Comparison of ENCODE assay signal across 1 cellular context in the genomic region with DNA sequence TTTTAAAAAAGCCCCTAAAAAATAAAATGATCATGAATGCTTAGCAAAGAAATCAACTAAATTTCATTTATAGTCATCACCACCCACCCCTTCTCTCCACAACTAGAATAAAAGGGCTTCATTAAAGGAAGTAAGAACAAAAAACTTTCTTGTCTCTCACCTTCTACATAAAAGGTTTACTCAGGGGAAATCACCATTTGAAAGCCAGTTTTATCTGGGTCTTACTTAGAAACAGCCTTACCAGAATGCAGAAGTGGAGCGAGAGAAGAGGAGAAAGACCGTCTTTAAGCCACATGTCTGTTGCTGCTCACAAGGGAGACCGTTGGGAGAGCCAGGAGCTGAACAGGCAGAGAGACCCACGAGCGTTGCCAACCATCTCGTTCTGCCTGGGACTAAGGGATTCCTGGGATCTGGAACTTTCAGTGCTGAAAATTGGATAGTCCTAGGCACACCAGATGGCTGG.
TF ChIP-seq lines count a peak whose summit lies in the region.

No MANE protein-coding gene starts in this region.

TF ChIP-seq in GM12878, 131 proteins besides CTCF, POLR2A, EP300 and RAD21 (continued from another document and continues in another):
- TF ChIP-seq, protein P1, sequence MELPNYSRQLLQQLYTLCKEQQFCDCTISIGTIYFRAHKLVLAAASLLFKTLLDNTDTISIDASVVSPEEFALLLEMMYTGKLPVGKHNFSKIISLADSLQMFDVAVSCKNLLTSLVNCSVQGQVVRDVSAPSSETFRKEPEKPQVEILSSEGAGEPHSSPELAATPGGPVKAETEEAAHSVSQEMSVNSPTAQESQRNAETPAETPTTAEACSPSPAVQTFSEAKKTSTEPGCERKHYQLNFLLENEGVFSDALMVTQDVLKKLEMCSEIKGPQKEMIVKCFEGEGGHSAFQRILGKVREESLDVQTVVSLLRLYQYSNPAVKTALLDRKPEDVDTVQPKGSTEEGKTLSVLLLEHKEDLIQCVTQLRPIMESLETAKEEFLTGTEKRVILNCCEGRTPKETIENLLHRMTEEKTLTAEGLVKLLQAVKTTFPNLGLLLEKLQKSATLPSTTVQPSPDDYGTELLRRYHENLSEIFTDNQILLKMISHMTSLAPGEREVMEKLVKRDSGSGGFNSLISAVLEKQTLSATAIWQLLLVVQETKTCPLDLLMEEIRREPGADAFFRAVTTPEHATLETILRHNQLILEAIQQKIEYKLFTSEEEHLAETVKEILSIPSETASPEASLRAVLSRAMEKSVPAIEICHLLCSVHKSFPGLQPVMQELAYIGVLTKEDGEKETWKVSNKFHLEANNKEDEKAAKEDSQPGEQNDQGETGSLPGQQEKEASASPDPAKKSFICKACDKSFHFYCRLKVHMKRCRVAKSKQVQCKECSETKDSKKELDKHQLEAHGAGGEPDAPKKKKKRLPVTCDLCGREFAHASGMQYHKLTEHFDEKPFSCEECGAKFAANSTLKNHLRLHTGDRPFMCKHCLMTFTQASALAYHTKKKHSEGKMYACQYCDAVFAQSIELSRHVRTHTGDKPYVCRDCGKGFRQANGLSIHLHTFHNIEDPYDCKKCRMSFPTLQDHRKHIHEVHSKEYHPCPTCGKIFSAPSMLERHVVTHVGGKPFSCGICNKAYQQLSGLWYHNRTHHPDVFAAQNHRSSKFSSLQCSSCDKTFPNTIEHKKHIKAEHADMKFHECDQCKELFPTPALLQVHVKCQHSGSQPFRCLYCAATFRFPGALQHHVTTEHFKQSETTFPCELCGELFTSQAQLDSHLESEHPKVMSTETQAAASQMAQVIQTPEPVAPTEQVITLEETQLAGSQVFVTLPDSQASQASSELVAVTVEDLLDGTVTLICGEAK (IDR thresholded peaks at IDR 0.05; ENCODE audit: borderline replicate concordance), result peak; percentile 72; the same call in 1 of the 2 replicates
- TF ChIP-seq, protein P2, sequence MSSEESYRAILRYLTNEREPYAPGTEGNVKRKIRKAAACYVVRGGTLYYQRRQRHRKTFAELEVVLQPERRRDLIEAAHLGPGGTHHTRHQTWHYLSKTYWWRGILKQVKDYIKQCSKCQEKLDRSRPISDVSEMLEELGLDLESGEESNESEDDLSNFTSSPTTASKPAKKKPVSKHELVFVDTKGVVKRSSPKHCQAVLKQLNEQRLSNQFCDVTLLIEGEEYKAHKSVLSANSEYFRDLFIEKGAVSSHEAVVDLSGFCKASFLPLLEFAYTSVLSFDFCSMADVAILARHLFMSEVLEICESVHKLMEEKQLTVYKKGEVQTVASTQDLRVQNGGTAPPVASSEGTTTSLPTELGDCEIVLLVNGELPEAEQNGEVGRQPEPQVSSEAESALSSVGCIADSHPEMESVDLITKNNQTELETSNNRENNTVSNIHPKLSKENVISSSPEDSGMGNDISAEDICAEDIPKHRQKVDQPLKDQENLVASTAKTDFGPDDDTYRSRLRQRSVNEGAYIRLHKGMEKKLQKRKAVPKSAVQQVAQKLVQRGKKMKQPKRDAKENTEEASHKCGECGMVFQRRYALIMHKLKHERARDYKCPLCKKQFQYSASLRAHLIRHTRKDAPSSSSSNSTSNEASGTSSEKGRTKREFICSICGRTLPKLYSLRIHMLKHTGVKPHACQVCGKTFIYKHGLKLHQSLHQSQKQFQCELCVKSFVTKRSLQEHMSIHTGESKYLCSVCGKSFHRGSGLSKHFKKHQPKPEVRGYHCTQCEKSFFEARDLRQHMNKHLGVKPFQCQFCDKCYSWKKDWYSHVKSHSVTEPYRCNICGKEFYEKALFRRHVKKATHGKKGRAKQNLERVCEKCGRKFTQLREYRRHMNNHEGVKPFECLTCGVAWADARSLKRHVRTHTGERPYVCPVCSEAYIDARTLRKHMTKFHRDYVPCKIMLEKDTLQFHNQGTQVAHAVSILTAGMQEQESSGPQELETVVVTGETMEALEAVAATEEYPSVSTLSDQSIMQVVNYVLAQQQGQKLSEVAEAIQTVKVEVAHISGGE (CRISPR knock-in tag; IDR thresholded peaks at IDR 0.05), result no peak
- TF ChIP-seq MEF2A (IDR thresholded peaks at IDR 0.05; ENCODE audit: insufficient read depth, low read depth, low read length), result 0 out of 2 replicates have a peak, but pooled peaks have one; percentile 40
- TF ChIP-seq HDAC2 (IDR thresholded peaks at IDR 0.05), result no peak
- TF ChIP-seq, protein P3, sequence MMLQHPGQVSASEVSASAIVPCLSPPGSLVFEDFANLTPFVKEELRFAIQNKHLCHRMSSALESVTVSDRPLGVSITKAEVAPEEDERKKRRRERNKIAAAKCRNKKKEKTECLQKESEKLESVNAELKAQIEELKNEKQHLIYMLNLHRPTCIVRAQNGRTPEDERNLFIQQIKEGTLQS (IDR thresholded peaks at IDR 0.05; ENCODE audit: borderline replicate concordance, extremely low read depth, low read depth, low read length), result no peak
- TF ChIP-seq SUZ12 (IDR thresholded peaks at IDR 0.05; ENCODE audit: unreplicated experiment), result no peak
- peak in 1 of 2 experiments; percentile 60; a peak in 2 of 4 replicates for TF ChIP-seq IKZF2 (IDR thresholded peaks at IDR 0.05)
- TF ChIP-seq CBX3 (IDR thresholded peaks at IDR 0.05; ENCODE audit: borderline replicate concordance, low read depth), result no peak
- TF ChIP-seq IKZF1 (conservative IDR thresholded peaks at IDR 0.05), result 0 out of 2 replicates have a peak, but pooled peaks have one; percentile 39
- TF ChIP-seq GABPA (IDR thresholded peaks at IDR 0.05; ENCODE audit: low read depth), result no peak
- TF ChIP-seq, protein P4, sequence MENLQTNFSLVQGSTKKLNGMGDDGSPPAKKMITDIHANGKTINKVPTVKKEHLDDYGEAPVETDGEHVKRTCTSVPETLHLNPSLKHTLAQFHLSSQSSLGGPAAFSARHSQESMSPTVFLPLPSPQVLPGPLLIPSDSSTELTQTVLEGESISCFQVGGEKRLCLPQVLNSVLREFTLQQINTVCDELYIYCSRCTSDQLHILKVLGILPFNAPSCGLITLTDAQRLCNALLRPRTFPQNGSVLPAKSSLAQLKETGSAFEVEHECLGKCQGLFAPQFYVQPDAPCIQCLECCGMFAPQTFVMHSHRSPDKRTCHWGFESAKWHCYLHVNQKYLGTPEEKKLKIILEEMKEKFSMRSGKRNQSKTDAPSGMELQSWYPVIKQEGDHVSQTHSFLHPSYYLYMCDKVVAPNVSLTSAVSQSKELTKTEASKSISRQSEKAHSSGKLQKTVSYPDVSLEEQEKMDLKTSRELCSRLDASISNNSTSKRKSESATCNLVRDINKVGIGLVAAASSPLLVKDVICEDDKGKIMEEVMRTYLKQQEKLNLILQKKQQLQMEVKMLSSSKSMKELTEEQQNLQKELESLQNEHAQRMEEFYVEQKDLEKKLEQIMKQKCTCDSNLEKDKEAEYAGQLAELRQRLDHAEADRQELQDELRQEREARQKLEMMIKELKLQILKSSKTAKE (IDR thresholded peaks at IDR 0.05; ENCODE audit: low read depth, poor library complexity, severe bottlenecking), result peak; percentile 94
- TF ChIP-seq, protein P5, sequence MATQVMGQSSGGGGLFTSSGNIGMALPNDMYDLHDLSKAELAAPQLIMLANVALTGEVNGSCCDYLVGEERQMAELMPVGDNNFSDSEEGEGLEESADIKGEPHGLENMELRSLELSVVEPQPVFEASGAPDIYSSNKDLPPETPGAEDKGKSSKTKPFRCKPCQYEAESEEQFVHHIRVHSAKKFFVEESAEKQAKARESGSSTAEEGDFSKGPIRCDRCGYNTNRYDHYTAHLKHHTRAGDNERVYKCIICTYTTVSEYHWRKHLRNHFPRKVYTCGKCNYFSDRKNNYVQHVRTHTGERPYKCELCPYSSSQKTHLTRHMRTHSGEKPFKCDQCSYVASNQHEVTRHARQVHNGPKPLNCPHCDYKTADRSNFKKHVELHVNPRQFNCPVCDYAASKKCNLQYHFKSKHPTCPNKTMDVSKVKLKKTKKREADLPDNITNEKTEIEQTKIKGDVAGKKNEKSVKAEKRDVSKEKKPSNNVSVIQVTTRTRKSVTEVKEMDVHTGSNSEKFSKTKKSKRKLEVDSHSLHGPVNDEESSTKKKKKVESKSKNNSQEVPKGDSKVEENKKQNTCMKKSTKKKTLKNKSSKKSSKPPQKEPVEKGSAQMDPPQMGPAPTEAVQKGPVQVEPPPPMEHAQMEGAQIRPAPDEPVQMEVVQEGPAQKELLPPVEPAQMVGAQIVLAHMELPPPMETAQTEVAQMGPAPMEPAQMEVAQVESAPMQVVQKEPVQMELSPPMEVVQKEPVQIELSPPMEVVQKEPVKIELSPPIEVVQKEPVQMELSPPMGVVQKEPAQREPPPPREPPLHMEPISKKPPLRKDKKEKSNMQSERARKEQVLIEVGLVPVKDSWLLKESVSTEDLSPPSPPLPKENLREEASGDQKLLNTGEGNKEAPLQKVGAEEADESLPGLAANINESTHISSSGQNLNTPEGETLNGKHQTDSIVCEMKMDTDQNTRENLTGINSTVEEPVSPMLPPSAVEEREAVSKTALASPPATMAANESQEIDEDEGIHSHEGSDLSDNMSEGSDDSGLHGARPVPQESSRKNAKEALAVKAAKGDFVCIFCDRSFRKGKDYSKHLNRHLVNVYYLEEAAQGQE (IDR thresholded peaks at IDR 0.05; ENCODE audit: low read depth, low read length), result no peak
- TF ChIP-seq, protein P6, sequence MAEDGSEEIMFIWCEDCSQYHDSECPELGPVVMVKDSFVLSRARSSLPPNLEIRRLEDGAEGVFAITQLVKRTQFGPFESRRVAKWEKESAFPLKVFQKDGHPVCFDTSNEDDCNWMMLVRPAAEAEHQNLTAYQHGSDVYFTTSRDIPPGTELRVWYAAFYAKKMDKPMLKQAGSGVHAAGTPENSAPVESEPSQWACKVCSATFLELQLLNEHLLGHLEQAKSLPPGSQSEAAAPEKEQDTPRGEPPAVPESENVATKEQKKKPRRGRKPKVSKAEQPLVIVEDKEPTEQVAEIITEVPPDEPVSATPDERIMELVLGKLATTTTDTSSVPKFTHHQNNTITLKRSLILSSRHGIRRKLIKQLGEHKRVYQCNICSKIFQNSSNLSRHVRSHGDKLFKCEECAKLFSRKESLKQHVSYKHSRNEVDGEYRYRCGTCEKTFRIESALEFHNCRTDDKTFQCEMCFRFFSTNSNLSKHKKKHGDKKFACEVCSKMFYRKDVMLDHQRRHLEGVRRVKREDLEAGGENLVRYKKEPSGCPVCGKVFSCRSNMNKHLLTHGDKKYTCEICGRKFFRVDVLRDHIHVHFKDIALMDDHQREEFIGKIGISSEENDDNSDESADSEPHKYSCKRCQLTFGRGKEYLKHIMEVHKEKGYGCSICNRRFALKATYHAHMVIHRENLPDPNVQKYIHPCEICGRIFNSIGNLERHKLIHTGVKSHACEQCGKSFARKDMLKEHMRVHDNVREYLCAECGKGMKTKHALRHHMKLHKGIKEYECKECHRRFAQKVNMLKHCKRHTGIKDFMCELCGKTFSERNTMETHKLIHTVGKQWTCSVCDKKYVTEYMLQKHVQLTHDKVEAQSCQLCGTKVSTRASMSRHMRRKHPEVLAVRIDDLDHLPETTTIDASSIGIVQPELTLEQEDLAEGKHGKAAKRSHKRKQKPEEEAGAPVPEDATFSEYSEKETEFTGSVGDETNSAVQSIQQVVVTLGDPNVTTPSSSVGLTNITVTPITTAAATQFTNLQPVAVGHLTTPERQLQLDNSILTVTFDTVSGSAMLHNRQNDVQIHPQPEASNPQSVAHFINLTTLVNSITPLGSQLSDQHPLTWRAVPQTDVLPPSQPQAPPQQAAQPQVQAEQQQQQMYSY (CRISPR knock-in tag; IDR thresholded peaks at IDR 0.05), result no peak
- TF ChIP-seq, protein P7, sequence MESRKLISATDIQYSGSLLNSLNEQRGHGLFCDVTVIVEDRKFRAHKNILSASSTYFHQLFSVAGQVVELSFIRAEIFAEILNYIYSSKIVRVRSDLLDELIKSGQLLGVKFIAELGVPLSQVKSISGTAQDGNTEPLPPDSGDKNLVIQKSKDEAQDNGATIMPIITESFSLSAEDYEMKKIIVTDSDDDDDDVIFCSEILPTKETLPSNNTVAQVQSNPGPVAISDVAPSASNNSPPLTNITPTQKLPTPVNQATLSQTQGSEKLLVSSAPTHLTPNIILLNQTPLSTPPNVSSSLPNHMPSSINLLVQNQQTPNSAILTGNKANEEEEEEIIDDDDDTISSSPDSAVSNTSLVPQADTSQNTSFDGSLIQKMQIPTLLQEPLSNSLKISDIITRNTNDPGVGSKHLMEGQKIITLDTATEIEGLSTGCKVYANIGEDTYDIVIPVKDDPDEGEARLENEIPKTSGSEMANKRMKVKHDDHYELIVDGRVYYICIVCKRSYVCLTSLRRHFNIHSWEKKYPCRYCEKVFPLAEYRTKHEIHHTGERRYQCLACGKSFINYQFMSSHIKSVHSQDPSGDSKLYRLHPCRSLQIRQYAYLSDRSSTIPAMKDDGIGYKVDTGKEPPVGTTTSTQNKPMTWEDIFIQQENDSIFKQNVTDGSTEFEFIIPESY (IDR thresholded peaks at IDR 0.05), result no peak
- TF ChIP-seq, protein P8, sequence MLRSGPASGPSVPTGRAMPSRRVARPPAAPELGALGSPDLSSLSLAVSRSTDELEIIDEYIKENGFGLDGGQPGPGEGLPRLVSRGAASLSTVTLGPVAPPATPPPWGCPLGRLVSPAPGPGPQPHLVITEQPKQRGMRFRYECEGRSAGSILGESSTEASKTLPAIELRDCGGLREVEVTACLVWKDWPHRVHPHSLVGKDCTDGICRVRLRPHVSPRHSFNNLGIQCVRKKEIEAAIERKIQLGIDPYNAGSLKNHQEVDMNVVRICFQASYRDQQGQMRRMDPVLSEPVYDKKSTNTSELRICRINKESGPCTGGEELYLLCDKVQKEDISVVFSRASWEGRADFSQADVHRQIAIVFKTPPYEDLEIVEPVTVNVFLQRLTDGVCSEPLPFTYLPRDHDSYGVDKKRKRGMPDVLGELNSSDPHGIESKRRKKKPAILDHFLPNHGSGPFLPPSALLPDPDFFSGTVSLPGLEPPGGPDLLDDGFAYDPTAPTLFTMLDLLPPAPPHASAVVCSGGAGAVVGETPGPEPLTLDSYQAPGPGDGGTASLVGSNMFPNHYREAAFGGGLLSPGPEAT (IDR thresholded peaks at IDR 0.05; ENCODE audit: low read depth), result peak; percentile 55
- TF ChIP-seq, protein P9, sequence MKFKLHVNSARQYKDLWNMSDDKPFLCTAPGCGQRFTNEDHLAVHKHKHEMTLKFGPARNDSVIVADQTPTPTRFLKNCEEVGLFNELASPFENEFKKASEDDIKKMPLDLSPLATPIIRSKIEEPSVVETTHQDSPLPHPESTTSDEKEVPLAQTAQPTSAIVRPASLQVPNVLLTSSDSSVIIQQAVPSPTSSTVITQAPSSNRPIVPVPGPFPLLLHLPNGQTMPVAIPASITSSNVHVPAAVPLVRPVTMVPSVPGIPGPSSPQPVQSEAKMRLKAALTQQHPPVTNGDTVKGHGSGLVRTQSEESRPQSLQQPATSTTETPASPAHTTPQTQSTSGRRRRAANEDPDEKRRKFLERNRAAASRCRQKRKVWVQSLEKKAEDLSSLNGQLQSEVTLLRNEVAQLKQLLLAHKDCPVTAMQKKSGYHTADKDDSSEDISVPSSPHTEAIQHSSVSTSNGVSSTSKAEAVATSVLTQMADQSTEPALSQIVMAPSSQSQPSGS (IDR thresholded peaks at IDR 0.05; ENCODE audit: low read length), result peak; percentile 23; the same call in 1 of the 2 replicates
- peak; percentile 41; the same call in 1 of the 2 replicates for TF ChIP-seq DPF2 (IDR thresholded peaks at IDR 0.05)
- TF ChIP-seq SPI1 (IDR thresholded peaks at IDR 0.05; ENCODE audit: borderline replicate concordance, insufficient read depth, low read depth, low read length), result peak; percentile 87
- TF ChIP-seq NBN (IDR thresholded peaks at IDR 0.05), result 0 out of 2 replicates have a peak, but pooled peaks have one; percentile 48
- TF ChIP-seq ZNF217 (IDR thresholded peaks at IDR 0.05), result no peak
- no peak for TF ChIP-seq ZZZ3 (IDR thresholded peaks at IDR 0.05; ENCODE audit: control insufficient read depth, insufficient read length, low read depth)
- peak; percentile 47; the same call in 1 of the 2 replicates for TF ChIP-seq RUNX3 (IDR thresholded peaks at IDR 0.05; ENCODE audit: low read length)
